In genomic region chr9:134264169-134264568, GRCh38 we compare ENCODE assay signal across 25 cellular contexts.
DNase-seq lines count a peak whose midpoint lies in the region; ATAC-seq, FAIRE-seq and TF ChIP-seq lines count a peak whose summit lies in the region.
"Had no signal": no experiment of that assay in that cellular context is flagged by ENCODE, and none has a peak within 500 bp of the region (broad histone marks: within the 10 kb centered on the region; RNA-seq: fewer than 3 reads in every experiment).

No MANE protein-coding gene starts in this region.

- no peak for FAIRE-seq in H1 (lab: Jason Lieb, UNC)
- FAIRE-seq: A549, GM12878, GM18507 had no signal

- no peak overlapping the region for H4K91ac ChIP-seq in H1 (replicated peaks; ENCODE audit: insufficient read length, low read length)

- CTCF ChIA-PET in H1 (lab: Charles Lee; ENCODE audit: partially characterized antibody), result interaction anchor here (1.4 to 3.4 kb wide), 3 partner anchors 11 to 185 kb away, joined by 4 to 14 read pairs (median 4); no protein-coding TSS in a partner anchor

- intact Hi-C loops in left ventricle myocardium superior (cut with micrococcal nuclease), result no loop called here
- intact Hi-C loops in heart right ventricle (cut with DNase I), result no loop called here

- H4K8ac ChIP-seq in H1 (ENCODE audit: extremely low read depth, insufficient read depth, low read length), result peak overlapping the region; percentile 43; the same call in 1 of the 2 replicates

- no peak for TF ChIP-seq EP300 in H1 (IDR thresholded peaks at IDR 0.05; ENCODE audit: borderline replicate concordance in 1 of 2, low read depth in 2 of 2, low read length in 2 of 2)
- no peak for TF ChIP-seq EP300 in tibial nerve (IDR thresholded peaks at IDR 0.05)

- no peak overlapping the region for H3K4me2 ChIP-seq in H1 (ENCODE audit: insufficient read depth in 1 of 2, low read depth in 2 of 2, low read length in 2 of 2)
- H3K4me2 ChIP-seq: A549 had no signal

- peaks cover 6% of the 10 kb centered on the region; the same call in 1 of the 2 replicates for H3K23me2 ChIP-seq in H1 (ENCODE audit: low read depth, low read length)

- TF ChIP-seq CTCF in heart right ventricle (IDR thresholded peaks at IDR 0.05) (no peak), H1 (IDR thresholded peaks at IDR 0.05; ENCODE audit: control extremely low read depth in 1 of 3, insufficient read depth in 1 of 3, low read depth in 1 of 3, low read length in 3 of 3) (no peak), liver (IDR thresholded peaks at IDR 0.05; ENCODE audit: low read depth, low read length, missing input control) (no peak), tibial nerve (IDR thresholded peaks at IDR 0.05) (no peak)

- no peak overlapping the region for H2AK5ac ChIP-seq in H1 (ENCODE audit: low read depth, low read length)

- H3K27me3 ChIP-seq in heart right ventricle (peaks cover 0 to 34% (median 6%) of the 10 kb centered on the region in 7 donors), H1 (replicated peaks in 1 of 4; ENCODE audit: control insufficient read depth in 3 of 4, extremely low read depth in 1 of 4, insufficient read depth in 3 of 4, low read length in 3 of 4) (no peaks in the 10 kb centered on the region), liver (ENCODE audit: control insufficient read depth in 4 of 4, insufficient read depth in 4 of 4, low read length in 3 of 4) (no peaks in the 10 kb centered on the region), tibial nerve (peaks cover 0 to 17% of the 10 kb centered on the region in 2 donors)
- H3K27me3 ChIP-seq: BE2C had no signal

- H3K27ac ChIP-seq in heart right ventricle (no peak overlapping the region), H1 (ENCODE audit: low read depth, low read length) (no peak overlapping the region), liver (ENCODE audit: low read depth in 1 of 2, low read length in 2 of 2) (peak overlapping the region; percentile 85 to 92), tibial nerve (no peak overlapping the region)
- H3K27ac ChIP-seq: A549, C4-2B had no signal

- H2BK120ac ChIP-seq in H1 (replicated peaks; ENCODE audit: low read depth, low read length), result no peak overlapping the region

- H3K4me1 ChIP-seq in heart right ventricle (peaks cover 0 to 20% (median 11%) of the 10 kb centered on the region in 9 donors), H1 (replicated peaks in 1 of 4; ENCODE audit: control insufficient read depth in 3 of 4, insufficient read depth in 4 of 4, low read length in 3 of 4) (peaks cover 0 to 4% (median 0%) of the 10 kb centered on the region in 4 experiments; a peak in 3 of 7 replicates), liver (ENCODE audit: control insufficient read depth in 4 of 4, insufficient read depth in 4 of 4, low read length in 3 of 4) (peaks cover 30 to 98% (median 79%) of the 10 kb centered on the region in 4 donors), tibial nerve (peaks cover 0 to 9% (median 2%) of the 10 kb centered on the region in 4 donors)
- H3K4me1 ChIP-seq: A549 had no signal

- H4K5ac ChIP-seq in H1 (ENCODE audit: insufficient read length, low read depth, low read length), result no peak overlapping the region

- no peak overlapping the region for H2BK12ac ChIP-seq in H1 (ENCODE audit: low read depth, low read length)

- no peak overlapping the region for H2AFZ ChIP-seq in H1 (ENCODE audit: low read length)

- H3K9me3 ChIP-seq in heart right ventricle (no peaks in the 10 kb centered on the region), H1 (ENCODE audit: insufficient read depth in 2 of 2, low read depth in 1 of 2, low read length in 1 of 2) (no peaks in the 10 kb centered on the region; a peak in 1 of 4 replicates), liver (ENCODE audit: control insufficient read depth in 4 of 4, low read length in 3 of 4) (no peaks in the 10 kb centered on the region), tibial nerve (no peaks in the 10 kb centered on the region)
- H3K9me3 ChIP-seq: A549, BE2C, Caco-2 had no signal

- H3K23ac ChIP-seq in H1 (ENCODE audit: insufficient read length), result no peak overlapping the region

- H3K36me3 ChIP-seq in heart right ventricle, result no peaks in the 10 kb centered on the region
- H3K36me3 ChIP-seq in H1 (ENCODE audit: control insufficient read depth in 2 of 4, insufficient read depth in 4 of 4, low read length in 3 of 4), result no peaks in the 10 kb centered on the region
- H3K36me3 ChIP-seq in liver (ENCODE audit: control insufficient read depth in 4 of 4, insufficient read depth in 3 of 4, low read depth in 1 of 4, low read length in 3 of 4), result no peaks in the 10 kb centered on the region
- H3K36me3 ChIP-seq in tibial nerve, result no peaks in the 10 kb centered on the region
- H3K36me3 ChIP-seq: BE2C had no signal

- ATAC-seq in left ventricle myocardium superior (no peak), heart right ventricle (no peak)
- ATAC-seq: A549; CD8-positive, alpha-beta T cell; GM12878 had no signal

- DNase-seq in left ventricle myocardium superior (peak; percentile 25), heart right ventricle (no peak), H1 (ENCODE audit: low read depth in 1 of 2, low spot score in 2 of 2) (no peak), tibial nerve (ENCODE audit: low spot score in 2 of 2) (no peak), DMS53 (lab: John Stamatoyannopoulos, UW) (no peak)
- no peak for DNase-seq in stimulated activated CD4-positive, alpha-beta T cell treated with anti-CD3 and anti-CD28 coated beads, Interleukin-1b, Interleukin-23, amount 100 ng/mL, for 48 hours
- DNase-seq: 8988T; ACHN; AML-193; BE2C; Caco-2; CD4-positive, CD25-positive, alpha-beta regulatory T cell; CD8-positive, alpha-beta T cell; DMS153; DMS79; EL; GDM1; GOT3; H7; HCEC 1CT had no signal

- no peak overlapping the region for H3K4ac ChIP-seq in H1 (replicated peaks; ENCODE audit: insufficient read length, low read depth, low read length)

- POLR2A ChIA-PET in H1 (lab: Charles Lee; ENCODE audit: partially characterized antibody), result interaction anchor here (0.6 to 1.0 kb wide), 2 partner anchors 39 to 1870 kb away, joined by 3 read pairs; no protein-coding TSS in a partner anchor

- H3K79me2 ChIP-seq in H1 (ENCODE audit: control insufficient read depth in 1 of 2, insufficient read depth in 2 of 2, low read length in 2 of 2), result no peaks in the 10 kb centered on the region

- H3K79me1 ChIP-seq in H1 (ENCODE audit: low read depth, low read length), result no peaks in the 10 kb centered on the region

- H3K9ac ChIP-seq in H1 (replicated peaks in 1 of 4; ENCODE audit: extremely low read depth in 1 of 4, low read depth in 3 of 4, low read length in 3 of 4) (no peak overlapping the region), liver (ENCODE audit: low read depth in 1 of 2, low read length in 2 of 2) (peak overlapping the region in 1 of 2 donors; percentile 76)

- H2BK5ac ChIP-seq in H1 (ENCODE audit: low read depth, low read length), result no peak overlapping the region

- TF ChIP-seq POLR2A in H1 (IDR thresholded peaks at IDR 0.05; ENCODE audit: control extremely low read depth in 1 of 2, low read depth in 2 of 2, low read length in 2 of 2), result no peak
- no peak for TF ChIP-seq POLR2A in tibial nerve (IDR thresholded peaks at IDR 0.05)

- H3K4me3 ChIP-seq in heart right ventricle (no peak overlapping the region), H1 (ENCODE audit: extremely low read depth in 1 of 4, insufficient read depth in 2 of 4, low read depth in 3 of 4, low read length in 4 of 4) (no peak overlapping the region), liver (ENCODE audit: low read depth in 1 of 3, low read length in 3 of 3) (no peak overlapping the region), tibial nerve (no peak overlapping the region)
- H3K4me3 ChIP-seq: A549, GM12878 had no signal

- H3K56ac ChIP-seq in H1 (replicated peaks; ENCODE audit: insufficient read length, low read depth, low read length), result no peak overlapping the region

- H2BK15ac ChIP-seq in H1 (ENCODE audit: low read length), result no peak overlapping the region

- H3K18ac ChIP-seq in H1 (ENCODE audit: extremely low read depth, low read length), result no peak overlapping the region

- H4K20me1 ChIP-seq in H1 (replicated peaks in 1 of 2; ENCODE audit: control insufficient read depth in 1 of 2, insufficient read depth in 2 of 2, low read length in 2 of 2), result no peaks in the 10 kb centered on the region

- no peak overlapping the region for H2BK20ac ChIP-seq in H1 (ENCODE audit: low read length)

- 82 to 85% methylated on average over 11 of the region's 11 CpGs for WGBS in heart right ventricle, 2 donors
- WGBS in H1 (ENCODE audit: extremely low coverage in 1 of 2, insufficient coverage in 1 of 2, insufficient read length in 1 of 2, insufficient replicate concordance in 2 of 2, low coverage in 1 of 2, low lambda C conversion rate in 2 of 2, missing lambda C conversion rate in 1 of 2), 2 experiments, result 83% methylated on average over 10 of the region's 11 CpGs; no CpG with 5 or more reads in 1 of the 2 experiments
- WGBS in liver, result 44% methylated on average over 11 of the region's 11 CpGs
- WGBS in tibial nerve, 2 donors, result 76 to 87% methylated on average over 8 to 11 of the region's 11 CpGs

- TF ChIP-seq RAD21 in H1 (IDR thresholded peaks at IDR 0.05 in 1 of 2, conservative IDR thresholded peaks at IDR 0.05 in 1 of 2; ENCODE audit: low read depth in 2 of 2, low read length in 2 of 2), result no peak
- TF ChIP-seq RAD21 in liver (IDR thresholded peaks at IDR 0.05), result no peak

- H3K14ac ChIP-seq in H1 (ENCODE audit: insufficient read length), result no peak overlapping the region

TF ChIP-seq in H1, 55 proteins besides CTCF, POLR2A, EP300 and RAD21 (continues in another document):
- TF ChIP-seq, protein P1, sequence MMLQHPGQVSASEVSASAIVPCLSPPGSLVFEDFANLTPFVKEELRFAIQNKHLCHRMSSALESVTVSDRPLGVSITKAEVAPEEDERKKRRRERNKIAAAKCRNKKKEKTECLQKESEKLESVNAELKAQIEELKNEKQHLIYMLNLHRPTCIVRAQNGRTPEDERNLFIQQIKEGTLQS (IDR thresholded peaks at IDR 0.05; ENCODE audit: insufficient read depth, low read depth, low read length), result no peak
- no peak for TF ChIP-seq RNF2 (IDR thresholded peaks at IDR 0.05; ENCODE audit: borderline replicate concordance, low read depth, low read length, missing control alignments, poor library complexity, severe bottlenecking)
- no peak for TF ChIP-seq MAX (IDR thresholded peaks at IDR 0.05)

Comparison
In these comparisons a context has a peak if more than half of its experiments do, and no peak if none do; other contexts are left out.
1. H3K27ac ChIP-seq: peak in liver (2 of 2); none in heart right ventricle (0 of 10), H1 (single experiment) and tibial nerve (0 of 4).